9 cellular contexts compared by ENCODE assay signal in the genomic region with DNA sequence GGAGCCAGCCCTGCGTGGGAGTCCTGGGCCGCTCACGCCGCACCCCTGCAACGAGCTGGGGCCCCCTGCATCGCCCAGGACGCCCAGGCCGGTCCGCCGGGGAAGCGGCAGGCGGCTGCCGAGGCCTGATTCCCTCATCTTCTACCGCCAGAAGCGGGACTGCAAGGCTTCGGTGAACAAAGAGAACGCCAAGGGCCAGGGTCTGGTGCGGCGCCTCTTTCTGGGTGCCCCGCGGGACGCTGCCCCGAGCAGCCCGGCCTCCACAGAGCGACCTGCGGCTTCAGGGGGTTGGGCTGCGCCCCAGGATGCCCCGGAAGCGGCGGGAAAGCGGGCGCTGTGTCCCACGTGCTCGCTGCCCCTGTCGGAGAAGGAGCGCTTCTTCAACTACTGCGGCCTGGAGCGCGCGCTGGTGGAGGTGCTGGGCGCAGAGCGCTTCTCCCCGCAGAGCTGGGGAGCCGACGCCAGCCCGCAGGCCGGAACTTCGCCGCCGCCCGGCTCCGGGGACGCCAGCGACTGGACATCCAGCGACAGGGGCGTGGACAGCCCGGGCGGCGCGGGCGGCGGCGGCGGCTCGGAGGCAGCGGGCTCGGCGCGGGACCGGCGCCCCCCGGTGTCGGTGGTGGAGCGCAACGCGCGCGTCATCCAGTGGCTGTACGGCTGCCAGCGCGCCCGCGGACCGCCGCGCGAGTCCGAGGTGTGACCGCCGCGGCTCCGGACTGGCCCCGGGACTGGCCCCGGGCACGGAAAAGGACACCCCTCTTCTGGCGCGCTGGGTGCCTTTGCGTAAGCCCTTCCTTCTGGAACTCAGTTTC. TPM values are rescaled to one million over a fixed set of nuclear protein-coding genes. Genes with fewer than 3 reads are reported as not detected.
DNase-seq lines count a peak whose midpoint lies in the region; ATAC-seq and TF ChIP-seq lines count a peak whose summit lies in the region.
"Had no signal": no experiment of that assay in that cellular context is flagged by ENCODE, and none has a peak within 500 bp of the region (broad histone marks: within the 10 kb centered on the region; RNA-seq: fewer than 3 reads in every experiment).

No MANE protein-coding gene starts in this region.

- no peak for TF ChIP-seq POLR2A in adrenal gland (IDR thresholded peaks at IDR 0.05)

- H4K91ac ChIP-seq in trophoblast cell (ENCODE audit: low read depth, low read length): peak overlapping the region; percentile 50

- TF ChIP-seq CTCF in PC-3 (conservative IDR thresholded peaks at IDR 0.05; ENCODE audit: low read depth, low read length) (peak; percentile 19; the same call in 1 of the 2 replicates), adrenal gland (IDR thresholded peaks at IDR 0.05) (peak in 3 of 6 experiments; percentile 11 to 29 (median 18))

- H3K9me3 ChIP-seq in PC-3 (ENCODE audit: low read length) (no peaks in the 10 kb centered on the region), adrenal gland (replicated peaks in 1 of 3) (no peaks in the 10 kb centered on the region), trophoblast cell (ENCODE audit: insufficient read depth, low read depth, low read length) (peaks cover 2% of the 10 kb centered on the region)

- no peak overlapping the region for H2BK5ac ChIP-seq in trophoblast cell (ENCODE audit: low read depth, low read length, poor library complexity)

- peak overlapping the region; percentile 30 for H3K14ac ChIP-seq in trophoblast cell (ENCODE audit: low read length)

- peak overlapping the region; percentile 20 for H2AK5ac ChIP-seq in trophoblast cell (ENCODE audit: low read length)

- H3K27ac ChIP-seq in PC-3 (ENCODE audit: low read length) (no peak overlapping the region), adrenal gland (peak overlapping the region in 2 of 5 donors; percentile 14 to 52), trophoblast cell (ENCODE audit: low read depth, low read length) (no peak overlapping the region)

- H3K9me2 ChIP-seq in PC-3 (replicated peaks; ENCODE audit: low read length): no peaks in the 10 kb centered on the region

- H3K23ac ChIP-seq in trophoblast cell (ENCODE audit: low read length): no peak overlapping the region

- 2 to 15% (median 4%) methylated on average over 12 to 98 of the region's 98 CpGs for WGBS in adrenal gland, 4 donors
- WGBS in trophoblast cell (ENCODE audit: extremely low coverage, insufficient coverage, insufficient read length): no CpG with 5 or more reads among the region's 98 CpGs

- H3K4me2 ChIP-seq in PC-3 (ENCODE audit: low read length) (peak overlapping the region; percentile 98), trophoblast cell (ENCODE audit: low read length) (peak overlapping the region; percentile 90)

- H3K79me1 ChIP-seq in trophoblast cell (ENCODE audit: low read length): peaks cover 15% of the 10 kb centered on the region

- H4K20me1 ChIP-seq in PC-3 (ENCODE audit: low read length): no peaks in the 10 kb centered on the region

- peak overlapping the region; percentile 62 for H3K18ac ChIP-seq in trophoblast cell (ENCODE audit: low read length)

- H4K8ac ChIP-seq in trophoblast cell (ENCODE audit: low read depth, low read length): peak overlapping the region; percentile 67

- H3K36me3 ChIP-seq in PC-3 (ENCODE audit: low read depth, low read length) (no peaks in the 10 kb centered on the region), adrenal gland (replicated peaks in 1 of 2) (no peaks in the 10 kb centered on the region), trophoblast cell (ENCODE audit: control insufficient read depth in 1 of 2, insufficient read depth in 2 of 2, low read length in 2 of 2) (no peaks in the 10 kb centered on the region)

- ATAC-seq in PC-3 (peak; percentile 65), left cardiac atrium (peak; percentile 65 to 66), GM21381 (IDR thresholded peaks at IDR 0.05; ENCODE audit: unreplicated experiment) (no peak), HG03442 (IDR thresholded peaks at IDR 0.05; ENCODE audit: unreplicated experiment) (no peak)

- DNase-seq in NCI-H82 (lab: John Stamatoyannopoulos, UW) (peak; percentile 49), NCI-H82 treated with DMSO at 0.1 percent for 48 hours (lab: John Stamatoyannopoulos, UW; ENCODE audit: unreplicated experiment) (no peak), PC-3 (peak; percentile 48), adrenal gland (peak in 5 of 7 donors; percentile 35 to 59 (median 48)), left cardiac atrium (peak; percentile 80), trophoblast cell (peak; percentile 28 to 69)

- peak overlapping the region; percentile 74 for H3K4me3 ChIP-seq in PC-3 (ENCODE audit: low read length)
- peak overlapping the region in 2 of 4 donors; percentile 29 to 61 for H3K4me3 ChIP-seq in adrenal gland
- peak overlapping the region; percentile 59 for H3K4me3 ChIP-seq in trophoblast cell (ENCODE audit: low read depth, low read length)

- H2AFZ ChIP-seq in PC-3 (ENCODE audit: low read length): peak overlapping the region; percentile 95
- peak overlapping the region; percentile 50 for H2AFZ ChIP-seq in trophoblast cell (ENCODE audit: insufficient read depth, low read length, poor library complexity)

- H2BK120ac ChIP-seq in trophoblast cell (ENCODE audit: insufficient read depth, low read length, poor library complexity): peak overlapping the region; percentile 28

- H4K12ac ChIP-seq in trophoblast cell (ENCODE audit: low read depth, low read length): peak overlapping the region; percentile 61

- intact Hi-C loops in PC-3 (cut with micrococcal nuclease) (loop anchor here (5.0 kb wide), 1 partner anchor 54 kb away; no protein-coding TSS in a partner anchor), adrenal gland (cut with DNase I) (loop anchor here in 1 of 2 donors (10.0 kb wide), 1 partner anchor 127 kb away; no protein-coding TSS in a partner anchor), left cardiac atrium (cut with DNase I) (loop anchor here (1.0 to 10.0 kb wide), 2 partner anchors 126 to 267 kb away; no protein-coding TSS in a partner anchor)

- H3K9ac ChIP-seq in PC-3 (ENCODE audit: low read length) (peak overlapping the region; percentile 31; the same call in 1 of the 2 replicates), trophoblast cell (ENCODE audit: low read length) (no peak overlapping the region)

- POLR2A ChIA-PET in PC-3 (lab: Charles Lee; ENCODE audit: unreplicated experiment): interaction anchor here (0.5 kb wide), 1 partner anchor 120 kb away, joined by 4 read pairs; no protein-coding TSS in a partner anchor

- H2BK12ac ChIP-seq in trophoblast cell (ENCODE audit: low read length): peak overlapping the region; percentile 42

- no peaks in the 10 kb centered on the region for H3F3A ChIP-seq in PC-3 (ENCODE audit: low read length, unreplicated experiment)

- no TSS peak for BruUV-seq in PC-3 (replicated peaks; lab: Mats Ljungman, UMichigan)

- H3K4me1 ChIP-seq in PC-3 (ENCODE audit: insufficient read depth, low read length): peaks cover 7% of the 10 kb centered on the region
- H3K4me1 ChIP-seq in adrenal gland (replicated peaks in 1 of 2): peaks cover 10 to 15% of the 10 kb centered on the region in 2 donors
- peaks cover 31 to 42% of the 10 kb centered on the region in 2 experiments for H3K4me1 ChIP-seq in trophoblast cell (ENCODE audit: control insufficient read depth in 1 of 2, insufficient read depth in 2 of 2, low read length in 2 of 2)

- CTCF ChIA-PET in PC-3 (lab: Charles Lee): no interaction called here

- no peaks in the 10 kb centered on the region for H3K79me2 ChIP-seq in PC-3 (ENCODE audit: low read length)
- peaks cover 5% of the 10 kb centered on the region for H3K79me2 ChIP-seq in trophoblast cell (ENCODE audit: control insufficient read depth, insufficient read depth, low read length, poor library complexity)

- H3K27me3 ChIP-seq in PC-3 (ENCODE audit: low read length) (no peaks in the 10 kb centered on the region), adrenal gland (peaks cover 12% of the 10 kb centered on the region), trophoblast cell (ENCODE audit: insufficient read depth, low read length) (peaks cover 18% of the 10 kb centered on the region)

- no peak overlapping the region for H3K4ac ChIP-seq in trophoblast cell (ENCODE audit: low read depth, low read length)

RNA-seq across cellular contexts. Expression of a gene that starts 2.7 kb away (rescaled TPM):
- total RNA-seq in PC-3 (2014; rRNA removed) (not detected in 2 replicates), adrenal gland (1 to 10 TPM; 1.7 to 3.9 (median 2.4) TPM), left cardiac atrium (1 to 10 TPM; 5.2 to 5.3 TPM)
- 1 to 10 TPM in 2 of 3 donors, under 1 TPM in 1; 0.46 to 6.2 (median 1.4) TPM for polyA plus RNA-seq in adrenal gland
- 0.39 and 0.53 TPM in 2 replicates for polyA plus RNA-seq in trophoblast cell (2013)

RNA-seq across cellular contexts. Expression of a gene that starts 7.1 kb away (rescaled TPM):
- not detected in 2 replicates for total RNA-seq in PC-3 (2014; rRNA removed)
- total RNA-seq in adrenal gland: not detected
- not detected for polyA plus RNA-seq in adrenal gland
- not detected for total RNA-seq in left cardiac atrium
- polyA plus RNA-seq in trophoblast cell (2013): not detected in 2 replicates
- total RNA-seq: dermis microvascular lymphatic vessel endothelial cell had no signal

RNA-seq across cellular contexts. Expression of a gene that starts 8.1 kb away (rescaled TPM):
- 155 and 165 TPM in 2 replicates for total RNA-seq in PC-3 (2014; rRNA removed)
- total RNA-seq in adrenal gland: 10 to 100 TPM; 17.8 to 44.7 (median 29.5) TPM
- 100 to 1,000 TPM in 1 of 3 donors, 10 to 100 TPM in 1, 1 to 10 TPM in 1; 9.8 to 113 (median 51.0) TPM for polyA plus RNA-seq in adrenal gland
- 10 to 100 TPM; 13.4 to 24.3 TPM for total RNA-seq in left cardiac atrium
- 39.8 and 44.2 TPM in 2 replicates for polyA plus RNA-seq in trophoblast cell (2013)

RNA-seq across cellular contexts. Expression of a gene that starts 10.0 kb away (rescaled TPM):
- total RNA-seq in PC-3 (2014; rRNA removed) (not detected in 2 replicates), adrenal gland (under 1 TPM in 1 of 8 donors, not detected in 7; 0.18 TPM), left cardiac atrium (not detected)
- under 1 TPM in 1 of 3 donors, not detected in 2; 0.88 TPM for polyA plus RNA-seq in adrenal gland
- not detected in 2 replicates for polyA plus RNA-seq in trophoblast cell (2013)
- total RNA-seq: dermis microvascular lymphatic vessel endothelial cell had no signal

RNA-seq across cellular contexts. Expression of a gene that starts 15.7 kb away (rescaled TPM):
- total RNA-seq in PC-3 (2014; rRNA removed) (32.1 and 34.5 TPM in 2 replicates), adrenal gland (1 to 10 TPM in 1 of 8 donors, under 1 TPM in 3, not detected in 4; 0.27 to 2.1 (median 0.34) TPM), left cardiac atrium (under 1 TPM; 0.60 to 0.85 TPM)
- 1 to 10 TPM in 1 of 3 donors, under 1 TPM in 2; 0.31 to 1.5 (median 0.64) TPM for polyA plus RNA-seq in adrenal gland
- polyA plus RNA-seq in trophoblast cell (2013): 16.1 and 16.5 TPM in 2 replicates
- total RNA-seq: dermis microvascular lymphatic vessel endothelial cell had no signal

Comparison
In these comparisons a context has a peak if more than half of its experiments do, and no peak if none do; other contexts are left out.
1. ATAC-seq: peak in PC-3 (single experiment) and left cardiac atrium (2 of 2); none in GM21381 (single experiment) and HG03442 (single experiment).